10 cellular contexts compared by ENCODE assay signal in genomic region chr14:96268426-96269358, GRCh38. TPM values are rescaled to one million over a fixed set of nuclear protein-coding genes. Genes with fewer than 3 reads are reported as not detected.
DNase-seq lines count a peak whose midpoint lies in the region; ATAC-seq and TF ChIP-seq lines count a peak whose summit lies in the region.
"Had no signal": no experiment of that assay in that cellular context is flagged by ENCODE, and none has a peak within 500 bp of the region (broad histone marks: within the 10 kb centered on the region; RNA-seq: fewer than 3 reads in every experiment).

No MANE protein-coding gene starts in this region.

- H3K27ac ChIP-seq in heart right ventricle = no peak overlapping the region
- H3K27ac ChIP-seq in gastrocnemius medialis = no peak overlapping the region
- H3K27ac ChIP-seq: parathyroid adenoma had no signal

- no peak for TF ChIP-seq POLR2A in gastrocnemius medialis (IDR thresholded peaks at IDR 0.05)

- H3K36me3 ChIP-seq in heart right ventricle = no peaks in the 10 kb centered on the region
- H3K36me3 ChIP-seq in gastrocnemius medialis = no peaks in the 10 kb centered on the region

- H3K27me3 ChIP-seq in heart right ventricle = peaks cover 0 to 6% (median 0%) of the 10 kb centered on the region in 7 donors
- H3K27me3 ChIP-seq in gastrocnemius medialis = no peaks in the 10 kb centered on the region

- in situ Hi-C loops in gastrocnemius medialis (cut with MboI; ENCODE audit: low sequenced_read_pairs in 4 of 4) = loop anchor here in 1 of 4 donors (25.0 kb wide), 1 partner anchor 706 kb away; no protein-coding TSS in a partner anchor

- DNase-seq in ELR (ENCODE audit: low read depth) = peak; percentile 99
- peak; percentile 51 for DNase-seq in SW480 (ENCODE audit: low spot score)
- peak in 1 of 2 donors; percentile 19 for DNase-seq in heart right ventricle
- DNase-seq in gastrocnemius medialis = peak in 1 of 2 donors; percentile 30
- no peak for DNase-seq in NAMALWA (ENCODE audit: low spot score)
- DNase-seq in germinal center (ENCODE audit: low spot score) = no peak
- DNase-seq: NCI-H2107 had no signal

- no peaks in the 10 kb centered on the region for H3K4me1 ChIP-seq in heart right ventricle
- H3K4me1 ChIP-seq in gastrocnemius medialis = no peaks in the 10 kb centered on the region
- H3K4me1 ChIP-seq: parathyroid adenoma had no signal

- H3K9me3 ChIP-seq in heart right ventricle (peaks cover 0 to 24% (median 0%) of the 10 kb centered on the region in 11 donors), gastrocnemius medialis (no peaks in the 10 kb centered on the region)

- TF ChIP-seq CTCF in heart right ventricle (IDR thresholded peaks at IDR 0.05) (no peak), gastrocnemius medialis (IDR thresholded peaks at IDR 0.05 in 4 of 5, conservative IDR thresholded peaks at IDR 0.05 in 1 of 5) (no peak)

- 81 to 89% methylated on average over 22 of the region's 22 CpGs for WGBS in heart right ventricle, 2 donors

- ATAC-seq in heart right ventricle (peak in 5 of 8 donors; percentile 24 to 81 (median 52)), gastrocnemius medialis (peak; percentile 58), GM21528 (IDR thresholded peaks at IDR 0.05; ENCODE audit: low FRiP score, unreplicated experiment) (no peak), HG03025 (IDR thresholded peaks at IDR 0.05; ENCODE audit: low FRiP score, unreplicated experiment) (no peak)

- intact Hi-C loops in heart right ventricle (cut with DNase I) (no loop called here), gastrocnemius medialis (cut with DNase I; ENCODE audit: low total_unique reads) (no loop called here)

- H3K4me3 ChIP-seq in heart right ventricle (no peak overlapping the region), gastrocnemius medialis (no peak overlapping the region)

RNA-seq across cellular contexts. Expression of gene BDKRB1, which starts 12.7 kb away (rescaled TPM):
- total RNA-seq in heart right ventricle (under 1 TPM in 2 of 10 donors, not detected in 8; 0.39 to 0.66 TPM), gastrocnemius medialis (not detected)
- under 1 TPM in 1 of 2 donors, not detected in 1; 0.09 TPM for polyA plus RNA-seq in heart right ventricle

Comparison
In these comparisons a context has a peak if more than half of its experiments do, and no peak if none do; other contexts are left out.
1. DNase-seq: peak in ELR (single experiment) and SW480 (single experiment); none in NAMALWA (single experiment) and germinal center (single experiment).
2. ATAC-seq: peak in heart right ventricle (5 of 8) and gastrocnemius medialis (2 of 2); none in GM21528 (single experiment) and HG03025 (single experiment).